Comparison of ENCODE assay signal across 15 cellular contexts in genomic region chr16:86963600-86964575, GRCh38.
DNase-seq lines count a peak whose midpoint lies in the region; ATAC-seq, FAIRE-seq and TF ChIP-seq lines count a peak whose summit lies in the region.
"Had no signal": no experiment of that assay in that cellular context is flagged by ENCODE, and none has a peak within 500 bp of the region (broad histone marks: within the 10 kb centered on the region; RNA-seq: fewer than 3 reads in every experiment).

No MANE protein-coding gene starts in this region.

- H3K9ac ChIP-seq in HepG2 (ENCODE audit: insufficient read depth, low read depth, low read length) (no peak overlapping the region), kidney (ENCODE audit: low read length in 2 of 2) (no peak overlapping the region)
- H3K9ac ChIP-seq: BLaER1 had no signal

- no peak for TF ChIP-seq EP300 in HepG2 (IDR thresholded peaks at IDR 0.05; ENCODE audit: low read depth in 2 of 2, low read length in 2 of 2)
- TF ChIP-seq EP300 in HepG2 (CRISPR knock-in tag; IDR thresholded peaks at IDR 0.05; ENCODE audit: borderline replicate concordance): no peak

- no peak for ATAC-seq in HepG2
- ATAC-seq in right lobe of liver: no peak
- ATAC-seq in sciatic nerve: no peak
- ATAC-seq in GM21717 (IDR thresholded peaks at IDR 0.05; ENCODE audit: unreplicated experiment): no peak
- ATAC-seq: HCT116 had no signal

- H3K36me3 ChIP-seq in HepG2 (replicated peaks in 1 of 2; ENCODE audit: control insufficient read depth in 1 of 2, insufficient read depth in 2 of 2, low read length in 2 of 2): no peaks in the 10 kb centered on the region
- no peaks in the 10 kb centered on the region for H3K36me3 ChIP-seq in right lobe of liver
- H3K36me3 ChIP-seq in kidney (ENCODE audit: control insufficient read depth in 1 of 2, insufficient read depth in 2 of 2, low read length in 2 of 2): no peaks in the 10 kb centered on the region
- H3K36me3 ChIP-seq: BLaER1 had no signal

- BruUV-seq in HepG2 (replicated peaks; lab: Mats Ljungman, UMichigan): no TSS peak

- no peak overlapping the region for H3K27ac ChIP-seq in HepG2 (ENCODE audit: extremely low read length, insufficient read depth, low read length)
- no peak overlapping the region for H3K27ac ChIP-seq in right lobe of liver
- no peak overlapping the region for H3K27ac ChIP-seq in kidney (ENCODE audit: low read depth in 2 of 2, low read length in 2 of 2)
- H3K27ac ChIP-seq: BLaER1 had no signal

- no peak overlapping the region for H2AFZ ChIP-seq in HepG2 (ENCODE audit: low read length)

- WGBS in HepG2 (ENCODE audit: low lambda C conversion rate): 29% methylated on average over 20 of the region's 25 CpGs
- WGBS in right lobe of liver (ENCODE audit: insufficient coverage, low coverage, low lambda C conversion rate, missing lambda C conversion rate): 71% methylated on average over 8 of the region's 25 CpGs

- no peak for DNase-seq in HepG2 (ENCODE audit: low spot score)
- DNase-seq in right lobe of liver: no peak
- DNase-seq in kidney: peak; percentile 35
- DNase-seq in sciatic nerve (ENCODE audit: low spot score): peak; percentile 32
- DNase-seq in anterior cingulate cortex (lab: John Stamatoyannopoulos, UW): no peak
- no peak for DNase-seq in NCI-H510A treated with DMSO at 0.1 percent for 48 hours (lab: John Stamatoyannopoulos, UW)
- DNase-seq: 8988T, AML-193, DMS53, GF-D8 had no signal

- H3K4me1 ChIP-seq in HepG2 (ENCODE audit: insufficient read depth, low read length) (no peaks in the 10 kb centered on the region), right lobe of liver (no peaks in the 10 kb centered on the region), kidney (ENCODE audit: control insufficient read depth in 1 of 2, insufficient read depth in 1 of 2, low read depth in 1 of 2, low read length in 2 of 2) (no peaks in the 10 kb centered on the region)

- TF ChIP-seq POLR2A in HepG2 (IDR thresholded peaks at IDR 0.05; ENCODE audit: insufficient read depth in 1 of 2, low read depth in 2 of 2, low read length in 2 of 2) (no peak), right lobe of liver (IDR thresholded peaks at IDR 0.05) (no peak)

- no peak for TF ChIP-seq CTCF in HepG2 (CRISPR knock-in tag; IDR thresholded peaks at IDR 0.05)
- TF ChIP-seq CTCF in right lobe of liver (IDR thresholded peaks at IDR 0.05): no peak
- no peak for TF ChIP-seq CTCF in kidney (IDR thresholded peaks at IDR 0.05; ENCODE audit: borderline replicate concordance, extremely low read depth, insufficient read depth)

- CTCF ChIA-PET in HepG2 (lab: Yijun Ruan, JAX; ENCODE audit: low intra/inter-chr PET ratio, low total read pairs): no interaction called here

- H3K4me2 ChIP-seq in HepG2 (ENCODE audit: low read depth, low read length): no peak overlapping the region
- H3K4me2 ChIP-seq: BLaER1 had no signal

- H3K27me3 ChIP-seq in HepG2 (ENCODE audit: control insufficient read depth in 1 of 2, insufficient read depth in 2 of 2, low read length in 2 of 2) (peaks cover 8 to 79% of the 10 kb centered on the region in 2 experiments; a peak in 4 of 5 replicates), right lobe of liver (no peaks in the 10 kb centered on the region)
- H3K27me3 ChIP-seq: BLaER1 had no signal

- H3K9me3 ChIP-seq in HepG2 (ENCODE audit: low read length): no peaks in the 10 kb centered on the region
- no peaks in the 10 kb centered on the region for H3K9me3 ChIP-seq in right lobe of liver
- no peaks in the 10 kb centered on the region for H3K9me3 ChIP-seq in kidney (ENCODE audit: control insufficient read depth in 1 of 2, low read length in 2 of 2)
- H3K9me3 ChIP-seq: BLaER1 had no signal

- H3K4me3 ChIP-seq in HepG2 (replicated peaks in 1 of 3; ENCODE audit: insufficient read depth in 1 of 3, low read depth in 2 of 3, low read length in 3 of 3) (no peak overlapping the region), right lobe of liver (no peak overlapping the region), kidney (ENCODE audit: low read length in 2 of 2) (no peak overlapping the region)
- H3K4me3 ChIP-seq: BLaER1 had no signal

- intact Hi-C loops in HepG2 (cut with micrococcal nuclease; ENCODE audit: unreplicated experiment): no loop called here
- intact Hi-C loops in right lobe of liver (cut with DNase I): no loop called here
- intact Hi-C loops in kidney (cut with DNase I): no loop called here
- intact Hi-C loops in sciatic nerve (cut with DNase I): no loop called here

- no peak for TF ChIP-seq RAD21 in HepG2 (CRISPR knock-in tag; IDR thresholded peaks at IDR 0.05)

- in situ Hi-C loops in HepG2 (cut with HindIII; ENCODE audit: extremely low pct_ligation_motif_present, low pct_unique_long_range_greater_than_20kb): no loop called here

- H3K79me2 ChIP-seq in HepG2 (ENCODE audit: insufficient read depth, low read length): no peaks in the 10 kb centered on the region

- H4K20me1 ChIP-seq in HepG2 (ENCODE audit: insufficient read depth, low read length): no peaks in the 10 kb centered on the region; the same call in 1 of the 2 replicates
- H4K20me1 ChIP-seq: BLaER1 had no signal

- POLR2A ChIA-PET in HepG2 (lab: Yijun Ruan, JAX): no interaction called here

- FAIRE-seq in HepG2 (lab: Jason Lieb, UNC): no peak
- no peak for FAIRE-seq in kidney (lab: Jason Lieb, UNC)
- FAIRE-seq: GM19239, H54 had no signal

TF ChIP-seq in HepG2, 621 proteins besides CTCF, POLR2A, EP300 and RAD21:
- no peak for TF ChIP-seq ZNF564 (CRISPR knock-in tag; IDR thresholded peaks at IDR 0.05)
- TF ChIP-seq ATF7 (IDR thresholded peaks at IDR 0.05): peak; percentile 50; the same call in 1 of the 2 replicates
- no peak for TF ChIP-seq ATF7 (CRISPR knock-in tag; IDR thresholded peaks at IDR 0.05)
- no peak for TF ChIP-seq ARNTL (CRISPR knock-in tag; IDR thresholded peaks at IDR 0.05)
- TF ChIP-seq ZNF724P (CRISPR knock-in tag; IDR thresholded peaks at IDR 0.05; ENCODE audit: borderline replicate concordance): no peak
- TF ChIP-seq ZNF691 (CRISPR knock-in tag; IDR thresholded peaks at IDR 0.05; ENCODE audit: borderline replicate concordance, low read depth): no peak
- no peak for TF ChIP-seq RELA (CRISPR knock-in tag; IDR thresholded peaks at IDR 0.05)
- no peak for TF ChIP-seq ZNF788 (CRISPR knock-in tag; IDR thresholded peaks at IDR 0.05; ENCODE audit: borderline replicate concordance)
- TF ChIP-seq KLF16 (CRISPR knock-in tag; IDR thresholded peaks at IDR 0.05): no peak
- no peak for TF ChIP-seq HES4 (CRISPR knock-in tag; IDR thresholded peaks at IDR 0.05; ENCODE audit: borderline replicate concordance)
- TF ChIP-seq FOXC1 (CRISPR knock-in tag; IDR thresholded peaks at IDR 0.05; ENCODE audit: borderline replicate concordance): no peak
- TF ChIP-seq ZNF33B (CRISPR knock-in tag; IDR thresholded peaks at IDR 0.05): no peak
- no peak for TF ChIP-seq ATF5 (CRISPR knock-in tag; IDR thresholded peaks at IDR 0.05; ENCODE audit: low read depth)
- TF ChIP-seq ZNF768 (CRISPR knock-in tag; IDR thresholded peaks at IDR 0.05): peak; percentile 79; the same call in 1 of the 2 replicates
- no peak for TF ChIP-seq SIX4 (CRISPR knock-in tag; IDR thresholded peaks at IDR 0.05)
- no peak for TF ChIP-seq CENPT (CRISPR knock-in tag; IDR thresholded peaks at IDR 0.05; ENCODE audit: low read depth)

Comparison
In these comparisons a context has a peak if more than half of its experiments do, and no peak if none do; other contexts are left out.
1. DNase-seq: peak in kidney (single experiment) and sciatic nerve (single experiment); none in HepG2 (single experiment), right lobe of liver (0 of 3), anterior cingulate cortex (0 of 58) and NCI-H510A treated with DMSO at 0.1 percent for 48 hours (single experiment).